Comparison of ENCODE assay signal across 18 cellular contexts in the genomic region with DNA sequence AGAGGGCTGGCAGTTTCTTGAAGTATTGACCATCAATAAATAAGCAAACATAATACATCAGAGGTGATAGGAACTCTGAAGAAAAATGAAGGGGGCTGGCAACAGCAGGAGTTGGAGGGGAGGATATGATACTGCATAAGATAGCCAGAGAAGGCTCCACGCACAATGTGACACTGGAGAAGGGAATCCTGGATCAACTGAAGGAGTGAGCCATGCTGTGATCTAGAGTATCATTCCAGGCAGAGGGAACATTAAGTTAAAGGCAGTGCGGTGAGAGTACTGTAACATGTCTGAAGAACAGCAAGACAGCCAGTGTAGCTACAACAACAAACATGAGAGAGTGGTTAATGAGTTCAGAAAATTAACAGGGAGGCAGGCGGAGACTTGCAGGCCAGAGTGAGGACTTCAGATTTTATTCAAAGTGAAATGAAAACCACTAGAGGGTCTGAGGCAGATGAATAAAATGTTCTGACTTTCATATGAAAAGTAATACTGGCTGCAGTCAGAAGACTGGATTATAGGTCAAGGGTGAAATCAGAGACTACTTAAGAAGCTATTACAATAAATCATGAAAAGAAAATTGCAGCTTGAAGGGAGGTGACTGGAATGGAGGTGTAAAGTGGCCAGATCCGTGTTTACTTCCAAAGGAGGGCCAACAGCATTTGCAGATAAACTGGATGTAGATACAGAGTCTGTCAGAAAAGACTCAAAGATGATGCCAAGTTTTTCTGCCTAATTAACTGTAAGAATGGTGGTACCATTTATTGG. TPM values are rescaled to one million over a fixed set of nuclear protein-coding genes. Genes with fewer than 3 reads are reported as not detected.
A peak's percentile ranks its signal among the peaks of the same experiment; 100 is the strongest.
DNase-seq lines count a peak whose midpoint lies in the region; ATAC-seq, FAIRE-seq and TF ChIP-seq lines count a peak whose summit lies in the region.
"Had no signal": no experiment of that assay in that cellular context is flagged by ENCODE, and none has a peak within 500 bp of the region (broad histone marks: within the 10 kb centered on the region; RNA-seq: fewer than 3 reads in every experiment).

No MANE protein-coding gene starts in this region.

- no peaks in the 10 kb centered on the region for H3K36me3 ChIP-seq in ACC112 (ENCODE audit: insufficient read depth, low read length)
- H3K36me3 ChIP-seq in H1 (ENCODE audit: control insufficient read depth in 2 of 4, insufficient read depth in 4 of 4, low read length in 3 of 4): no peaks in the 10 kb centered on the region

- TF ChIP-seq CTCF in H1 (IDR thresholded peaks at IDR 0.05; ENCODE audit: control extremely low read depth in 1 of 3, insufficient read depth in 1 of 3, low read depth in 1 of 3, low read length in 3 of 3): no peak

- H3K23me2 ChIP-seq in H1 (ENCODE audit: low read depth, low read length): no peaks in the 10 kb centered on the region

- no peak overlapping the region for H3K4ac ChIP-seq in H1 (replicated peaks; ENCODE audit: insufficient read length, low read depth, low read length)

- no peak for TF ChIP-seq RAD21 in H1 (IDR thresholded peaks at IDR 0.05 in 1 of 2, conservative IDR thresholded peaks at IDR 0.05 in 1 of 2; ENCODE audit: low read depth in 2 of 2, low read length in 2 of 2)

- no peak for FAIRE-seq in H1 (lab: Jason Lieb, UNC)
- FAIRE-seq: frontal cortex, K562 had no signal

- H2BK20ac ChIP-seq in H1 (ENCODE audit: low read length): no peak overlapping the region

- ATAC-seq in GM18511 (IDR thresholded peaks at IDR 0.05; ENCODE audit: unreplicated experiment): peak; percentile 36

- H3K14ac ChIP-seq in H1 (ENCODE audit: insufficient read length): no peak overlapping the region

- H3K18ac ChIP-seq in H1 (ENCODE audit: extremely low read depth, low read length): no peak overlapping the region

- no peak overlapping the region for H3K23ac ChIP-seq in H1 (ENCODE audit: insufficient read length)

- H4K5ac ChIP-seq in H1 (ENCODE audit: insufficient read length, low read depth, low read length): no peak overlapping the region

- H3K27me3 ChIP-seq in ACC112 (ENCODE audit: insufficient read depth, low read length) (no peaks in the 10 kb centered on the region), H1 (replicated peaks in 1 of 4; ENCODE audit: control insufficient read depth in 3 of 4, extremely low read depth in 1 of 4, insufficient read depth in 3 of 4, low read length in 3 of 4) (no peaks in the 10 kb centered on the region)

- H4K20me1 ChIP-seq in H1 (replicated peaks in 1 of 2; ENCODE audit: control insufficient read depth in 1 of 2, insufficient read depth in 2 of 2, low read length in 2 of 2): peaks cover 17 to 19% of the 10 kb centered on the region in 2 experiments

- CTCF ChIA-PET in H1 (lab: Charles Lee; ENCODE audit: partially characterized antibody): interaction anchor here (0.7 to 17.5 kb wide), 16 partner anchors 7 to 158 kb away, joined by 3 to 312 read pairs (median 6); no protein-coding TSS in a partner anchor

- H2BK5ac ChIP-seq in H1 (ENCODE audit: low read depth, low read length): peak overlapping the region; percentile 67; the same call in 1 of the 2 replicates

- POLR2A ChIA-PET in H1 (lab: Charles Lee; ENCODE audit: partially characterized antibody): interaction anchor here (1.4 to 2.4 kb wide), 4 partner anchors 11 to 48 kb away, joined by 4 to 9 read pairs (median 7); no protein-coding TSS in a partner anchor

- peaks cover 96% of the 10 kb centered on the region for H3K79me2 ChIP-seq in ACC112 (ENCODE audit: control insufficient read depth, insufficient read depth, low read length, unreplicated experiment)
- H3K79me2 ChIP-seq in H1 (ENCODE audit: control insufficient read depth in 1 of 2, insufficient read depth in 2 of 2, low read length in 2 of 2): peaks cover 32 to 99% of the 10 kb centered on the region in 2 experiments

- no peak for TF ChIP-seq POLR2A in H1 (IDR thresholded peaks at IDR 0.05; ENCODE audit: control extremely low read depth in 1 of 2, low read depth in 2 of 2, low read length in 2 of 2)

- peak overlapping the region in 1 of 2 experiments; percentile 14; a peak in 2 of 4 replicates for H3K4me2 ChIP-seq in H1 (ENCODE audit: insufficient read depth in 1 of 2, low read depth in 2 of 2, low read length in 2 of 2)

- no peak overlapping the region for H4K91ac ChIP-seq in H1 (replicated peaks; ENCODE audit: insufficient read length, low read length)

- 84% methylated on average over 4 of the region's 4 CpGs; no CpG with 5 or more reads in 1 of the 2 experiments for WGBS in H1 (ENCODE audit: extremely low coverage in 1 of 2, insufficient coverage in 1 of 2, insufficient read length in 1 of 2, insufficient replicate concordance in 2 of 2, low coverage in 1 of 2, low lambda C conversion rate in 2 of 2, missing lambda C conversion rate in 1 of 2), 2 experiments

- H3K27ac ChIP-seq in ACC112 (ENCODE audit: low read depth, low read length): peak overlapping the region; percentile 11; the same call in 1 of the 2 replicates
- no peak overlapping the region for H3K27ac ChIP-seq in H1 (ENCODE audit: low read depth, low read length)

- no peaks in the 10 kb centered on the region for H3K9me3 ChIP-seq in H1 (ENCODE audit: insufficient read depth in 2 of 2, low read depth in 1 of 2, low read length in 1 of 2)

- no peak for TF ChIP-seq EP300 in H1 (IDR thresholded peaks at IDR 0.05; ENCODE audit: borderline replicate concordance in 1 of 2, low read depth in 2 of 2, low read length in 2 of 2)

- no peak overlapping the region for H3K4me3 ChIP-seq in ACC112 (ENCODE audit: low read depth, low read length)
- no peak overlapping the region for H3K4me3 ChIP-seq in H1 (ENCODE audit: extremely low read depth in 1 of 4, insufficient read depth in 2 of 4, low read depth in 3 of 4, low read length in 4 of 4)
- H3K4me3 ChIP-seq: K562 had no signal

- no peak overlapping the region for H2AK5ac ChIP-seq in H1 (ENCODE audit: low read depth, low read length)

- H2BK15ac ChIP-seq in H1 (ENCODE audit: low read length): no peak overlapping the region

- H3K56ac ChIP-seq in H1 (replicated peaks; ENCODE audit: insufficient read length, low read depth, low read length): no peak overlapping the region

- peak; percentile 19 for DNase-seq in LHCN-M2 (ENCODE audit: low read depth)
- no peak for DNase-seq in H1 (ENCODE audit: low read depth in 1 of 2, low spot score in 2 of 2)
- no peak for DNase-seq in GF-D8 (lab: John Stamatoyannopoulos, UW)
- no peak for DNase-seq in activated CD4-positive, alpha-beta T cell treated with anti-CD3 and anti-CD28 coated beads for 4 hours
- no peak for DNase-seq in C1 segment of cervical spinal cord (lab: John Stamatoyannopoulos, UW)
- DNase-seq in activated gamma-delta T cell treated with Interleukin-2 at 50 U/mL for 16 hours: no peak
- DNase-seq: activated CD8-positive, alpha-beta T cell treated with anti-CD3 and anti-CD28 coated beads, Interleukin-2, amount 10 ng/mL, durations not matched to agents 7 days and 5 days; amniotic stem cell; cerebellar nuclear complex; GOT3; mesendoderm; NCI-H1436; nephron progenitor cell; retina had no signal

- H3K79me1 ChIP-seq in H1 (ENCODE audit: low read depth, low read length): peaks cover 8% of the 10 kb centered on the region; the same call in 1 of the 2 replicates

- H2BK120ac ChIP-seq in H1 (replicated peaks; ENCODE audit: low read depth, low read length): no peak overlapping the region

- H2AFZ ChIP-seq in ACC112 (ENCODE audit: low read length, unreplicated experiment) (no peak overlapping the region), H1 (ENCODE audit: low read length) (no peak overlapping the region)

- H3K4me1 ChIP-seq in ACC112 (ENCODE audit: control insufficient read depth, insufficient read depth, low read length, unreplicated experiment) (peaks cover 56% of the 10 kb centered on the region), H1 (replicated peaks in 1 of 4; ENCODE audit: control insufficient read depth in 3 of 4, insufficient read depth in 4 of 4, low read length in 3 of 4) (peaks cover 2 to 21% (median 9%) of the 10 kb centered on the region in 4 experiments)

- H3K9ac ChIP-seq in H1 (replicated peaks in 1 of 4; ENCODE audit: extremely low read depth in 1 of 4, low read depth in 3 of 4, low read length in 3 of 4): no peak overlapping the region

- no peak overlapping the region for H4K8ac ChIP-seq in H1 (ENCODE audit: extremely low read depth, insufficient read depth, low read length)

- peak overlapping the region; percentile 62; the same call in 1 of the 2 replicates for H2BK12ac ChIP-seq in H1 (ENCODE audit: low read depth, low read length)

TF ChIP-seq in H1, 55 proteins besides CTCF, POLR2A, EP300 and RAD21 (continues in another document):
- TF ChIP-seq SUZ12 (IDR thresholded peaks at IDR 0.05; ENCODE audit: low read length) (no peak), BRCA1 (IDR thresholded peaks at IDR 0.05; ENCODE audit: low read depth, low read length) (no peak), CEBPB (IDR thresholded peaks at IDR 0.05; ENCODE audit: low read depth, low read length) (no peak), POLR2AphosphoS5 (IDR thresholded peaks at IDR 0.05; ENCODE audit: low read depth, low read length) (no peak), SIRT6 (IDR thresholded peaks at IDR 0.05; ENCODE audit: low read length) (no peak), JUND (IDR thresholded peaks at IDR 0.05; ENCODE audit: low read length) (no peak)
- TF ChIP-seq, protein P1, sequence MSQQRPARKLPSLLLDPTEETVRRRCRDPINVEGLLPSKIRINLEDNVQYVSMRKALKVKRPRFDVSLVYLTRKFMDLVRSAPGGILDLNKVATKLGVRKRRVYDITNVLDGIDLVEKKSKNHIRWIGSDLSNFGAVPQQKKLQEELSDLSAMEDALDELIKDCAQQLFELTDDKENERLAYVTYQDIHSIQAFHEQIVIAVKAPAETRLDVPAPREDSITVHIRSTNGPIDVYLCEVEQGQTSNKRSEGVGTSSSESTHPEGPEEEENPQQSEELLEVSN (IDR thresholded peaks at IDR 0.05): no peak
- TF ChIP-seq, protein P2, sequence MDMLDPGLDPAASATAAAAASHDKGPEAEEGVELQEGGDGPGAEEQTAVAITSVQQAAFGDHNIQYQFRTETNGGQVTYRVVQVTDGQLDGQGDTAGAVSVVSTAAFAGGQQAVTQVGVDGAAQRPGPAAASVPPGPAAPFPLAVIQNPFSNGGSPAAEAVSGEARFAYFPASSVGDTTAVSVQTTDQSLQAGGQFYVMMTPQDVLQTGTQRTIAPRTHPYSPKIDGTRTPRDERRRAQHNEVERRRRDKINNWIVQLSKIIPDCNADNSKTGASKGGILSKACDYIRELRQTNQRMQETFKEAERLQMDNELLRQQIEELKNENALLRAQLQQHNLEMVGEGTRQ (IDR thresholded peaks at IDR 0.05; ENCODE audit: low read length): no peak

RNA-seq across cellular contexts. Expression of a gene that starts 49.4 kb away (rescaled TPM):
- 159 and 182 TPM in 2 replicates for total RNA-seq in LHCN-M2 (2014; rRNA removed)
- 88.8 TPM for polyA plus RNA-seq in LHCN-M2 (2012)
- total RNA-seq in H1 (2021; fragmentation: NEBNext Ultra II Directional; extraction: Animal tissue kit (Norgen Biotek cat#: 25700)): 220 and 234 TPM in 2 replicates
- polyA plus RNA-seq in H1 (2011; rRNA removed): 48.5 and 72.3 TPM in 2 replicates
- polyA plus RNA-seq in H1 (2011; cell fraction: cytosol; rRNA removed): 100 TPM
- 27.8 TPM for polyA plus RNA-seq in H1 (2011; cell fraction: nucleus; rRNA removed)
- polyA plus RNA-seq in H1 (2012, experiment 1 of 2): 94.8 to 171 TPM (median 113 TPM) in 4 replicates
- polyA plus RNA-seq in H1 (2012, experiment 2 of 2): 51.6 TPM
- polyA plus RNA-seq in H1 (2013, experiment 1 of 2): 142 TPM
- polyA plus RNA-seq in H1 (2013, experiment 2 of 2): 146 TPM
- 46.3 and 83.7 TPM in 2 replicates for polyA minus RNA-seq in H1 (2011; rRNA and poly(A)+ RNA removed)
- 105 TPM for polyA minus RNA-seq in H1 (2011; cell fraction: cytosol; rRNA and poly(A)+ RNA removed)
- polyA minus RNA-seq in H1 (2011; cell fraction: nucleus; rRNA and poly(A)+ RNA removed): 85.4 TPM
